Comparison of ENCODE assay signal across 34 cellular contexts in the genomic region with DNA sequence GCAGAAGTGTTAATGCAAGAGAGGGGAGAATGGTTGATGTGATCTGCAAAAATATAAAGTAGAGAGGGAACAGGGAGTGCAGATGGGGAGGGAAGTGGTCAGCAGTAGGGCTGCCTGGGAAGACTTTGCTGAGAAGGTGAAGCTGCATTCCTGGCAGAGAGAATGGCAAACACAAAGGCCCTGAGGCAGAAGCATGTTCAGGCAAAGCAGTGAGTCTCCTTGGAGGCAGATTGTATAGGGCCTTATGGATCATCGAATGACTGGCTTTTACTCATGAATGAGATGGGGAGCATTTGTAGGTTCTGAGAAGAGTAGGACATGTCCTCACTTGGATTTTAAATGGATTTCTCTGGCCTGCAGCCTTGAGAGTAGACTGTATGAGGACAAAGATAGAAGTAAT. TPM values are rescaled to one million over a fixed set of nuclear protein-coding genes. Genes with fewer than 3 reads are reported as not detected.
A peak's percentile ranks its signal among the peaks of the same experiment; 100 is the strongest.
DNase-seq lines count a peak whose midpoint lies in the region; ATAC-seq and TF ChIP-seq lines count a peak whose summit lies in the region.
"Had no signal": no experiment of that assay in that cellular context is flagged by ENCODE, and none has a peak within 500 bp of the region (broad histone marks: within the 10 kb centered on the region; RNA-seq: fewer than 3 reads in every experiment).

No MANE protein-coding gene starts in this region.

- H3K36me3 Mint-ChIP-seq in T-helper 17 cell (ENCODE audit: low read depth) = peaks cover 2% of the 10 kb centered on the region
- H3K36me3 Mint-ChIP-seq: natural killer cell had no signal

- no peak overlapping the region for H3K27ac Mint-ChIP-seq in T-helper 17 cell
- H3K27ac Mint-ChIP-seq: activated CD4-positive, alpha-beta T cell treated with anti-CD3 and anti-CD28 coated beads, Interleukin-2, amount 10 ng/mL, durations not matched to agents 24 days and 14 days; activated T-helper 2 cell treated with anti-CD3 and anti-CD28 coated beads, Interferon-gamma antibody, Interleukin-2, Interleukin-4, amounts not matched to agents 10 μg/mL and 5 μg/mL and 100 μg/mL, durations not matched to agents 14 hours and 24 hours and 36 hours; natural killer cell; WTC11 had no signal

- no peak for TF ChIP-seq CTCF in smooth muscle cell (IDR thresholded peaks at IDR 0.05; ENCODE audit: borderline replicate concordance, insufficient read depth, poor library complexity, severe bottlenecking)

- peaks cover 14% of the 10 kb centered on the region for H3K79me2 ChIP-seq in smooth muscle cell (ENCODE audit: low read depth)

- peak; percentile 37 for DNase-seq in ELF-1 (ENCODE audit: low read depth, low spot score)
- peak; percentile 26 for DNase-seq in RPMI7951 (ENCODE audit: low read depth)
- DNase-seq in epithelial cell of prostate (ENCODE audit: low read depth, low spot score) = peak; percentile 86
- no peak for DNase-seq in smooth muscle cell (lab: John Stamatoyannopoulos, UW; ENCODE audit: unreplicated experiment)
- DNase-seq in T-helper 17 cell = no peak
- DNase-seq in T1000 (lab: John Stamatoyannopoulos, UW) = no peak
- DNase-seq: ACHN; activated CD8-positive, alpha-beta memory T cell treated with anti-CD3 and anti-CD28 coated beads for 24 hours; activated naive CD4-positive, alpha-beta T cell treated with anti-CD3 and anti-CD28 coated beads, Interleukin-2, amount 50 U/mL, for 16 hours; activated T-cell treated with anti-CD3 and anti-CD28 coated beads for 4 hours; BE2C; body of pancreas; cerebellar nuclear complex; GF-D8; glutamatergic neuron; H7; Karpas-422; natural killer cell; NCI-H1417 treated with DMSO at 0.1 percent for 48 hours; NCI-H2081; NCI-H2227 treated with DMSO at 0.1 percent for 48 hours; NCI-H526 treated with DMSO at 0.1 percent for 48 hours; occipital lobe; psoas muscle; stimulated activated CD4-positive, alpha-beta T cell treated with anti-CD3 and anti-CD28 coated beads, Interleukin-4, amount 100 ng/mL, for 1 hour; stomach; tibial artery had no signal

- H3F3A ChIP-seq in smooth muscle cell (ENCODE audit: low read depth) = peaks cover 3% of the 10 kb centered on the region

- H3K4me3 Mint-ChIP-seq in T-helper 17 cell = no peak overlapping the region
- H3K4me3 Mint-ChIP-seq: activated CD4-positive, alpha-beta T cell treated with anti-CD3 and anti-CD28 coated beads, Interleukin-2, amount 10 ng/mL, durations not matched to agents 24 days and 14 days; natural killer cell; WTC11 had no signal

- H3K27me3 Mint-ChIP-seq in T-helper 17 cell = no peaks in the 10 kb centered on the region

- ATAC-seq in T-helper 17 cell = no peak
- no peak for ATAC-seq in HG02588 (IDR thresholded peaks at IDR 0.05; ENCODE audit: unreplicated experiment)
- ATAC-seq: body of pancreas, psoas muscle, sciatic nerve, WTC11 had no signal

- no peaks in the 10 kb centered on the region for H3K36me3 ChIP-seq in smooth muscle cell (ENCODE audit: low read depth)
- H3K36me3 ChIP-seq: BE2C, SJSA1, stomach, tibial artery had no signal

- H3K4me1 Mint-ChIP-seq in T-helper 17 cell = peaks cover 56% of the 10 kb centered on the region

- WGBS in smooth muscle cell (ENCODE audit: low lambda C conversion rate) = 86% methylated on average over 1 of the region's 1 CpG

- H3K4me1 ChIP-seq in smooth muscle cell (ENCODE audit: low read depth) = peaks cover 19% of the 10 kb centered on the region
- H3K4me1 ChIP-seq: BE2C had no signal

- H3K27me3 ChIP-seq in smooth muscle cell (ENCODE audit: low read depth) = peaks cover under 1% of the 10 kb centered on the region
- H3K27me3 ChIP-seq: BE2C, body of pancreas, SJSA1, stomach, tibial artery had no signal

- H3K4me3 ChIP-seq in smooth muscle cell = no peak overlapping the region
- H3K4me3 ChIP-seq: body of pancreas, lung, psoas muscle, SJSA1, stomach, tibial artery had no signal

- no peaks in the 10 kb centered on the region for H4K20me1 ChIP-seq in smooth muscle cell (ENCODE audit: low read depth)

- H3K9me3 ChIP-seq in smooth muscle cell (replicated peaks; ENCODE audit: low read depth) = no peaks in the 10 kb centered on the region
- no peaks in the 10 kb centered on the region for H3K9me3 ChIP-seq in T-helper 17 cell (ENCODE audit: control insufficient read depth, low read length, poor library complexity, severe bottlenecking)
- H3K9me3 ChIP-seq: BE2C, body of pancreas, psoas muscle, SJSA1, stomach, tibial artery had no signal

- no peak overlapping the region for H2AFZ ChIP-seq in smooth muscle cell (ENCODE audit: low read depth)

- H3K9ac ChIP-seq in smooth muscle cell (ENCODE audit: low read depth) = no peak overlapping the region

- no peak overlapping the region for H3K4me2 ChIP-seq in smooth muscle cell

- H3K27ac ChIP-seq in epithelial cell of prostate (peak overlapping the region; percentile 95), smooth muscle cell (ENCODE audit: low read depth) (peak overlapping the region; percentile 53)
- H3K27ac ChIP-seq: body of pancreas, psoas muscle, SJSA1, tibial artery had no signal

RNA-seq across cellular contexts. Expression of gene ITGA6, which starts 9.5 kb away (rescaled TPM):
- total RNA-seq in RPMI7951 (2014; rRNA removed; shearing (Covaris generic)) = 61.8 and 62.0 TPM in 2 replicates
- total RNA-seq in smooth muscle cell (188 and 198 TPM in 2 replicates), T-helper 17 cell (10 to 100 TPM; 61.7 to 79.5 TPM)
- polyA plus RNA-seq in smooth muscle cell = 11.8 and 54.7 TPM in 2 replicates

Comparison
In these comparisons a context has a peak if more than half of its experiments do, and no peak if none do; other contexts are left out.
1. DNase-seq: peak in ELF-1 (single experiment), RPMI7951 (single experiment) and epithelial cell of prostate (single experiment); none in smooth muscle cell (single experiment), T-helper 17 cell (0 of 3) and T1000 (single experiment).